ENCODE assay signal across 1 cellular context in the genomic region with DNA sequence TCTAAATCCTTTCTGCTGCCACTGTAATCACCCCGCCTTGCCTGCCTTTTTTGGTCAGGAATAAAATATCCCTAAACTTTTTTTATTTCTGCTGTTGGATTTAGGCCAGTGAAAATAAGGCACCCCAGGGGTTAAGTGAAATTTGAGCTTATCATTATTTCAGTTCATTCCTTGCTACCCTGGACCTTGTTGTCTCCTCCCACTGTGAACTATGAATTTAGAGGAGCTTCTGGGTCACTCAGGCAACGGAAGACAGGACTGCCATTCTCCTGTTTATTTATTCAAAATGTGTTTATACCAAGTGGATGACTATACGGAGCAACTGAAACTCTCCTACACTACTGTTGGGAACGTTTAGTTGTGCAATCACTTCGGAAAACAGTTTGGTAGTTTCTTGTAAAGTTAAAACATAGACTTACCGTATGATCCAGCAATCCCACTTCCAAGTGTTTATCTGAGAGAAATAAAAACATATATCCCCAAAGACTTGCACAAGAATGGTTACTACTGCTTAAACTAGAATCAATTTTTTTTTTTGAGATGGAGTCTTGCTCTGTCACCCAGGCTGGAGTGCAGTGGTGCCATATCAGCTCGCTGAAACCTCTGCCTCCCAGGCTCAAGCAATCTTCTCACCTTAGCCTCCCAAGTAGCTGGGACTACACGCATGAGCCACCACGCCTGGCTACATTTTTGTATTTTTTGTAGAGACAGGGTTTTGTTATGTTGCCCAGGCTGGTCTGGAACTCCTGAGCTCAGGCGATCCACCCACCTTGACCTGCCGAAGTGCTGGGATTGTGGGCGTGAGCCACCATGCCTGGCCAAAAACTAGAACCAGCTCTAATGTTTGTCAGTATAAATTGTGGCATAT.
TF ChIP-seq lines count a peak whose summit lies in the region.

No MANE protein-coding gene starts in this region.

TF ChIP-seq in HepG2, 621 proteins besides CTCF, POLR2A, EP300 and RAD21 (continued from another document and continues in another):
- TF ChIP-seq, protein P1, sequence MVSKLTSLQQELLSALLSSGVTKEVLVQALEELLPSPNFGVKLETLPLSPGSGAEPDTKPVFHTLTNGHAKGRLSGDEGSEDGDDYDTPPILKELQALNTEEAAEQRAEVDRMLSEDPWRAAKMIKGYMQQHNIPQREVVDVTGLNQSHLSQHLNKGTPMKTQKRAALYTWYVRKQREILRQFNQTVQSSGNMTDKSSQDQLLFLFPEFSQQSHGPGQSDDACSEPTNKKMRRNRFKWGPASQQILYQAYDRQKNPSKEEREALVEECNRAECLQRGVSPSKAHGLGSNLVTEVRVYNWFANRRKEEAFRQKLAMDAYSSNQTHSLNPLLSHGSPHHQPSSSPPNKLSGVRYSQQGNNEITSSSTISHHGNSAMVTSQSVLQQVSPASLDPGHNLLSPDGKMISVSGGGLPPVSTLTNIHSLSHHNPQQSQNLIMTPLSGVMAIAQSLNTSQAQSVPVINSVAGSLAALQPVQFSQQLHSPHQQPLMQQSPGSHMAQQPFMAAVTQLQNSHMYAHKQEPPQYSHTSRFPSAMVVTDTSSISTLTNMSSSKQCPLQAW (CRISPR knock-in tag; IDR thresholded peaks at IDR 0.05): no peak
- TF ChIP-seq, protein P2, sequence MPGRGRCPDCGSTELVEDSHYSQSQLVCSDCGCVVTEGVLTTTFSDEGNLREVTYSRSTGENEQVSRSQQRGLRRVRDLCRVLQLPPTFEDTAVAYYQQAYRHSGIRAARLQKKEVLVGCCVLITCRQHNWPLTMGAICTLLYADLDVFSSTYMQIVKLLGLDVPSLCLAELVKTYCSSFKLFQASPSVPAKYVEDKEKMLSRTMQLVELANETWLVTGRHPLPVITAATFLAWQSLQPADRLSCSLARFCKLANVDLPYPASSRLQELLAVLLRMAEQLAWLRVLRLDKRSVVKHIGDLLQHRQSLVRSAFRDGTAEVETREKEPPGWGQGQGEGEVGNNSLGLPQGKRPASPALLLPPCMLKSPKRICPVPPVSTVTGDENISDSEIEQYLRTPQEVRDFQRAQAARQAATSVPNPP (CRISPR knock-in tag; IDR thresholded peaks at IDR 0.05): 0 out of 2 replicates have a peak, but pooled peaks have one; percentile 54
- TF ChIP-seq ZFY (CRISPR knock-in tag; IDR thresholded peaks at IDR 0.05): no peak
- TF ChIP-seq, protein P3, sequence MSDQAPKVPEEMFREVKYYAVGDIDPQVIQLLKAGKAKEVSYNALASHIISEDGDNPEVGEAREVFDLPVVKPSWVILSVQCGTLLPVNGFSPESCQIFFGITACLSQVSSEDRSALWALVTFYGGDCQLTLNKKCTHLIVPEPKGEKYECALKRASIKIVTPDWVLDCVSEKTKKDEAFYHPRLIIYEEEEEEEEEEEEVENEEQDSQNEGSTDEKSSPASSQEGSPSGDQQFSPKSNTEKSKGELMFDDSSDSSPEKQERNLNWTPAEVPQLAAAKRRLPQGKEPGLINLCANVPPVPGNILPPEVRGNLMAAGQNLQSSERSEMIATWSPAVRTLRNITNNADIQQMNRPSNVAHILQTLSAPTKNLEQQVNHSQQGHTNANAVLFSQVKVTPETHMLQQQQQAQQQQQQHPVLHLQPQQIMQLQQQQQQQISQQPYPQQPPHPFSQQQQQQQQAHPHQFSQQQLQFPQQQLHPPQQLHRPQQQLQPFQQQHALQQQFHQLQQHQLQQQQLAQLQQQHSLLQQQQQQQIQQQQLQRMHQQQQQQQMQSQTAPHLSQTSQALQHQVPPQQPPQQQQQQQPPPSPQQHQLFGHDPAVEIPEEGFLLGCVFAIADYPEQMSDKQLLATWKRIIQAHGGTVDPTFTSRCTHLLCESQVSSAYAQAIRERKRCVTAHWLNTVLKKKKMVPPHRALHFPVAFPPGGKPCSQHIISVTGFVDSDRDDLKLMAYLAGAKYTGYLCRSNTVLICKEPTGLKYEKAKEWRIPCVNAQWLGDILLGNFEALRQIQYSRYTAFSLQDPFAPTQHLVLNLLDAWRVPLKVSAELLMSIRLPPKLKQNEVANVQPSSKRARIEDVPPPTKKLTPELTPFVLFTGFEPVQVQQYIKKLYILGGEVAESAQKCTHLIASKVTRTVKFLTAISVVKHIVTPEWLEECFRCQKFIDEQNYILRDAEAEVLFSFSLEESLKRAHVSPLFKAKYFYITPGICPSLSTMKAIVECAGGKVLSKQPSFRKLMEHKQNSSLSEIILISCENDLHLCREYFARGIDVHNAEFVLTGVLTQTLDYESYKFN (CRISPR knock-in tag; conservative IDR thresholded peaks at IDR 0.05): peak; percentile 81
- no peak for TF ChIP-seq ZNF337 (CRISPR knock-in tag; IDR thresholded peaks at IDR 0.05; ENCODE audit: borderline replicate concordance, low read depth)
- TF ChIP-seq GATAD1 (CRISPR knock-in tag; IDR thresholded peaks at IDR 0.05): no peak
- no peak for TF ChIP-seq ZNF10 (CRISPR knock-in tag; IDR thresholded peaks at IDR 0.05; ENCODE audit: borderline replicate concordance, low read depth)
- TF ChIP-seq, protein P4, sequence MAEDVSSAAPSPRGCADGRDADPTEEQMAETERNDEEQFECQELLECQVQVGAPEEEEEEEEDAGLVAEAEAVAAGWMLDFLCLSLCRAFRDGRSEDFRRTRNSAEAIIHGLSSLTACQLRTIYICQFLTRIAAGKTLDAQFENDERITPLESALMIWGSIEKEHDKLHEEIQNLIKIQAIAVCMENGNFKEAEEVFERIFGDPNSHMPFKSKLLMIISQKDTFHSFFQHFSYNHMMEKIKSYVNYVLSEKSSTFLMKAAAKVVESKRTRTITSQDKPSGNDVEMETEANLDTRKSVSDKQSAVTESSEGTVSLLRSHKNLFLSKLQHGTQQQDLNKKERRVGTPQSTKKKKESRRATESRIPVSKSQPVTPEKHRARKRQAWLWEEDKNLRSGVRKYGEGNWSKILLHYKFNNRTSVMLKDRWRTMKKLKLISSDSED (CRISPR knock-in tag; IDR thresholded peaks at IDR 0.05): no peak
- TF ChIP-seq ZNF143 (CRISPR knock-in tag; IDR thresholded peaks at IDR 0.05): no peak
- TF ChIP-seq, protein P5, sequence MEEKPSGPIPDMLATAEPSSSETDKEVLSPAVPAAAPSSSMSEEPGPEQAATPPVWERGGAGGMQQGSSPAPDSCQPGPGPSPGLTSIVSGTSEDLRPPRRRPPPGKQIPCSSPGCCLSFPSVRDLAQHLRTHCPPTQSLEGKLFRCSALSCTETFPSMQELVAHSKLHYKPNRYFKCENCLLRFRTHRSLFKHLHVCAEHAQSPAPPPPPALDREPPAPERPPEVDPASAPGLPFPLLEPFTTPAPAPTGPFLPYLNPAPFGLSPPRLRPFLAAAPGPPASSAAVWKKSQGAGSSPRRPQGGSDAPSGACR (CRISPR knock-in tag; IDR thresholded peaks at IDR 0.05): no peak
- TF ChIP-seq SP140L (CRISPR knock-in tag; IDR thresholded peaks at IDR 0.05; ENCODE audit: borderline replicate concordance): no peak
- no peak for TF ChIP-seq RFXANK (CRISPR knock-in tag; IDR thresholded peaks at IDR 0.05)
- TF ChIP-seq ISL2 (CRISPR knock-in tag; IDR thresholded peaks at IDR 0.05): 0 out of 2 replicates have a peak, but pooled peaks have one; percentile 18
- TF ChIP-seq ZNF446 (CRISPR knock-in tag; IDR thresholded peaks at IDR 0.05): no peak
- no peak for TF ChIP-seq EED (CRISPR knock-in tag; IDR thresholded peaks at IDR 0.05)
- no peak for TF ChIP-seq HMG20B (CRISPR knock-in tag; conservative IDR thresholded peaks at IDR 0.05)
- TF ChIP-seq NFRKB (IDR thresholded peaks at IDR 0.05): no peak
- TF ChIP-seq ZMAT3 (CRISPR knock-in tag; conservative IDR thresholded peaks at IDR 0.05): no peak
- TF ChIP-seq ZNF788 (CRISPR knock-in tag; IDR thresholded peaks at IDR 0.05; ENCODE audit: borderline replicate concordance): no peak
- TF ChIP-seq, protein P6, sequence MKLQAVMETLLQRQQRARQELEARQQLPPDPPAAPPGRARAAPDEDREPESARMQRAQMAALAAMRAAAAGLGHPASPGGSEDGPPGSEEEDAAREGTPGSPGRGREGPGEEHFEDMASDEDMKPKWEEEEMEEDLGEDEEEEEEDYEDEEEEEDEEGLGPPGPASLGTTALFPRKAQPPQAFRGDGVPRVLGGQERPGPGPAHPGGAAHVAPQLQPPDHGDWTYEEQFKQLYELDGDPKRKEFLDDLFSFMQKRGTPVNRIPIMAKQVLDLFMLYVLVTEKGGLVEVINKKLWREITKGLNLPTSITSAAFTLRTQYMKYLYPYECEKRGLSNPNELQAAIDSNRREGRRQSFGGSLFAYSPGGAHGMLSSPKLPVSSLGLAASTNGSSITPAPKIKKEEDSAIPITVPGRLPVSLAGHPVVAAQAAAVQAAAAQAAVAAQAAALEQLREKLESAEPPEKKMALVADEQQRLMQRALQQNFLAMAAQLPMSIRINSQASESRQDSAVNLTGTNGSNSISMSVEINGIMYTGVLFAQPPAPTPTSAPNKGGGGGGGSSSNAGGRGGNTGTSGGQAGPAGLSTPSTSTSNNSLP (IDR thresholded peaks at IDR 0.05; ENCODE audit: low read depth, low read length): peak; percentile 67; the same call in 1 of the 2 replicates
- no peak for TF ChIP-seq SAFB2 (CRISPR knock-in tag; IDR thresholded peaks at IDR 0.05; ENCODE audit: borderline replicate concordance, low read depth)
- TF ChIP-seq HMGA1 (CRISPR knock-in tag; conservative IDR thresholded peaks at IDR 0.05): no peak
- no peak for TF ChIP-seq NRL (CRISPR knock-in tag; IDR thresholded peaks at IDR 0.05; ENCODE audit: borderline replicate concordance)
- TF ChIP-seq ZSCAN22 (CRISPR knock-in tag; IDR thresholded peaks at IDR 0.05): no peak
- no peak for TF ChIP-seq ZNF724P (CRISPR knock-in tag; IDR thresholded peaks at IDR 0.05; ENCODE audit: borderline replicate concordance)
- TF ChIP-seq ZFP37 (CRISPR knock-in tag; IDR thresholded peaks at IDR 0.05; ENCODE audit: borderline replicate concordance): no peak
- TF ChIP-seq ZBTB3 (CRISPR knock-in tag; IDR thresholded peaks at IDR 0.05; ENCODE audit: borderline replicate concordance, low read depth): no peak
- TF ChIP-seq MLLT10 (CRISPR knock-in tag; IDR thresholded peaks at IDR 0.05): no peak
- TF ChIP-seq, protein P7, sequence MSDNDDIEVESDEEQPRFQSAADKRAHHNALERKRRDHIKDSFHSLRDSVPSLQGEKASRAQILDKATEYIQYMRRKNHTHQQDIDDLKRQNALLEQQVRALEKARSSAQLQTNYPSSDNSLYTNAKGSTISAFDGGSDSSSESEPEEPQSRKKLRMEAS (IDR thresholded peaks at IDR 0.05): no peak
- TF ChIP-seq BORCS8-MEF2B (CRISPR knock-in tag; IDR thresholded peaks at IDR 0.05): no peak
- no peak for TF ChIP-seq ZNF121 (CRISPR knock-in tag; IDR thresholded peaks at IDR 0.05)
- no peak for TF ChIP-seq ZC3H13 (CRISPR knock-in tag; IDR thresholded peaks at IDR 0.05)
- TF ChIP-seq ZNF501 (CRISPR knock-in tag; IDR thresholded peaks at IDR 0.05): no peak
- TF ChIP-seq FOSL2 (CRISPR knock-in tag; IDR thresholded peaks at IDR 0.05): no peak
- no peak for TF ChIP-seq PTBP1 (IDR thresholded peaks at IDR 0.05; ENCODE audit: low read depth, low read length, poor library complexity, severe bottlenecking)
- TF ChIP-seq, protein P8, sequence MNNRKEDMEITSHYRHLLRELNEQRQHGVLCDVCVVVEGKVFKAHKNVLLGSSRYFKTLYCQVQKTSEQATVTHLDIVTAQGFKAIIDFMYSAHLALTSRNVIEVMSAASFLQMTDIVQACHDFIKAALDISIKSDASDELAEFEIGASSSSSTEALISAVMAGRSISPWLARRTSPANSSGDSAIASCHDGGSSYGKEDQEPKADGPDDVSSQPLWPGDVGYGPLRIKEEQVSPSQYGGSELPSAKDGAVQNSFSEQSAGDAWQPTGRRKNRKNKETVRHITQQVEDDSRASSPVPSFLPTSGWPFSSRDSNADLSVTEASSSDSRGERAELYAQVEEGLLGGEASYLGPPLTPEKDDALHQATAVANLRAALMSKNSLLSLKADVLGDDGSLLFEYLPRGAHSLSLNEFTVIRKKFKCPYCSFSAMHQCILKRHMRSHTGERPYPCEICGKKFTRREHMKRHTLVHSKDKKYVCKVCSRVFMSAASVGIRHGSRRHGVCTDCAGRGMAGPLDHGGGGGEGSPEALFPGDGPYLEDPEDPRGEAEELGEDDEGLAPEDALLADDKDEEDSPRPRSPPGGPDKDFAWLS (CRISPR knock-in tag; IDR thresholded peaks at IDR 0.05; ENCODE audit: borderline replicate concordance): no peak
- no peak for TF ChIP-seq MBD4 (IDR thresholded peaks at IDR 0.05; ENCODE audit: borderline replicate concordance, low read length)
- TF ChIP-seq EZH2 (conservative IDR thresholded peaks at IDR 0.05; ENCODE audit: low read depth, low read length): no peak
- no peak for TF ChIP-seq ZBTB1 (CRISPR knock-in tag; IDR thresholded peaks at IDR 0.05; ENCODE audit: borderline replicate concordance)
- TF ChIP-seq ZNF124 (CRISPR knock-in tag; IDR thresholded peaks at IDR 0.05): no peak
- TF ChIP-seq ZBTB8A (CRISPR knock-in tag; IDR thresholded peaks at IDR 0.05; ENCODE audit: borderline replicate concordance, low read depth): no peak
- TF ChIP-seq, protein P9, sequence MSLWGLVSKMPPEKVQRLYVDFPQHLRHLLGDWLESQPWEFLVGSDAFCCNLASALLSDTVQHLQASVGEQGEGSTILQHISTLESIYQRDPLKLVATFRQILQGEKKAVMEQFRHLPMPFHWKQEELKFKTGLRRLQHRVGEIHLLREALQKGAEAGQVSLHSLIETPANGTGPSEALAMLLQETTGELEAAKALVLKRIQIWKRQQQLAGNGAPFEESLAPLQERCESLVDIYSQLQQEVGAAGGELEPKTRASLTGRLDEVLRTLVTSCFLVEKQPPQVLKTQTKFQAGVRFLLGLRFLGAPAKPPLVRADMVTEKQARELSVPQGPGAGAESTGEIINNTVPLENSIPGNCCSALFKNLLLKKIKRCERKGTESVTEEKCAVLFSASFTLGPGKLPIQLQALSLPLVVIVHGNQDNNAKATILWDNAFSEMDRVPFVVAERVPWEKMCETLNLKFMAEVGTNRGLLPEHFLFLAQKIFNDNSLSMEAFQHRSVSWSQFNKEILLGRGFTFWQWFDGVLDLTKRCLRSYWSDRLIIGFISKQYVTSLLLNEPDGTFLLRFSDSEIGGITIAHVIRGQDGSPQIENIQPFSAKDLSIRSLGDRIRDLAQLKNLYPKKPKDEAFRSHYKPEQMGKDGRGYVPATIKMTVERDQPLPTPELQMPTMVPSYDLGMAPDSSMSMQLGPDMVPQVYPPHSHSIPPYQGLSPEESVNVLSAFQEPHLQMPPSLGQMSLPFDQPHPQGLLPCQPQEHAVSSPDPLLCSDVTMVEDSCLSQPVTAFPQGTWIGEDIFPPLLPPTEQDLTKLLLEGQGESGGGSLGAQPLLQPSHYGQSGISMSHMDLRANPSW (CRISPR knock-in tag; IDR thresholded peaks at IDR 0.05; ENCODE audit: borderline replicate concordance): no peak
- TF ChIP-seq, protein P10, sequence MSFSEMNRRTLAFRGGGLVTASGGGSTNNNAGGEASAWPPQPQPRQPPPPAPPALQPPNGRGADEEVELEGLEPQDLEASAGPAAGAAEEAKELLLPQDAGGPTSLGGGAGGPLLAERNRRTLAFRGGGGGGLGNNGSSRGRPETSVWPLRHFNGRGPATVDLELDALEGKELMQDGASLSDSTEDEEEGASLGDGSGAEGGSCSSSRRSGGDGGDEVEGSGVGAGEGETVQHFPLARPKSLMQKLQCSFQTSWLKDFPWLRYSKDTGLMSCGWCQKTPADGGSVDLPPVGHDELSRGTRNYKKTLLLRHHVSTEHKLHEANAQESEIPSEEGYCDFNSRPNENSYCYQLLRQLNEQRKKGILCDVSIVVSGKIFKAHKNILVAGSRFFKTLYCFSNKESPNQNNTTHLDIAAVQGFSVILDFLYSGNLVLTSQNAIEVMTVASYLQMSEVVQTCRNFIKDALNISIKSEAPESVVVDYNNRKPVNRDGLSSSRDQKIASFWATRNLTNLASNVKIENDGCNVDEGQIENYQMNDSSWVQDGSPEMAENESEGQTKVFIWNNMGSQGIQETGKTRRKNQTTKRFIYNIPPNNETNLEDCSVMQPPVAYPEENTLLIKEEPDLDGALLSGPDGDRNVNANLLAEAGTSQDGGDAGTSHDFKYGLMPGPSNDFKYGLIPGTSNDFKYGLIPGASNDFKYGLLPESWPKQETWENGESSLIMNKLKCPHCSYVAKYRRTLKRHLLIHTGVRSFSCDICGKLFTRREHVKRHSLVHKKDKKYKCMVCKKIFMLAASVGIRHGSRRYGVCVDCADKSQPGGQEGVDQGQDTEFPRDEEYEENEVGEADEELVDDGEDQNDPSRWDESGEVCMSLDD (CRISPR knock-in tag; IDR thresholded peaks at IDR 0.05; ENCODE audit: borderline replicate concordance): no peak
